ENCODE assay signal across 1 cellular context in the genomic region with DNA sequence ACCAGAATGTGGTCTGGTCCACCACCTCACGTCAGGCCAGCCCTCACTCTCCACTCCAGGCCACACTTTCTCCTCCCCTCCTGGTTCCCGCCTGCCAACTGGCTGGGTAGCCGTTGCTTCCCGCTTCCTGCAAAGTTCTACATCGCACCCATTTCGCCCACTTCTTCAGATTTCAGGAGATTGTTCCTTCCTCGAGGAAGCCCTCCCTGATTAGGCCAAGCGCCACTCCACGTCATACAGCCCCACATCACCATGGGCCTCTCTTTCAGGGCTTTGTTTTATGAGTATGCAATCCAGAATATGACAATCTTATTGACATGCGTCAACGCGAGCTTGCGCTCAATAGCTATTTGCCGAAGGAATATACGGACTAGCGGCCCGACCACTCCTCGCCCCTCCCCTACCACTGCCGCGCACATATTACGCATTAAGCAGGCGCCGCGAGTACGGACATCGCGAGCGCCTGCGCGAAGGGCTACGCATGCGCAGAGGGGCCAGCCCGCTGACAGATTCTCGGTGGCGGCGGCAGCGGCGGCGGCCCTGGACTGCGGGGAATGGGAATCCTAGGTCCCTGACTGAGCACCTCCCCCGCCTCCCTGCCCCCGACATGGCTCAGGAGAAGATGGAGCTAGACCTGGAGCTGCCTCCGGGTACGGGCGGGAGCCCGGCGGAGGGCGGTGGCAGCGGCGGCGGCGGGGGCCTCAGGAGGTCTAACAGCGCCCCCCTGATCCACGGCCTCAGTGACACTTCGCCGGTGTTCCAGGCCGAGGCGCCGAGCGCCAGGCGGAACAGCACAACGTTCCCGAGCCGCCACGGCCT.
TF ChIP-seq lines count a peak whose summit lies in the region.

No MANE protein-coding gene starts in this region.

TF ChIP-seq in HepG2, 621 proteins besides CTCF, POLR2A, EP300 and RAD21 (continued from another document and continues in another):
- peak; percentile 93 for TF ChIP-seq THAP11 (CRISPR knock-in tag; IDR thresholded peaks at IDR 0.05)
- TF ChIP-seq, protein P1, sequence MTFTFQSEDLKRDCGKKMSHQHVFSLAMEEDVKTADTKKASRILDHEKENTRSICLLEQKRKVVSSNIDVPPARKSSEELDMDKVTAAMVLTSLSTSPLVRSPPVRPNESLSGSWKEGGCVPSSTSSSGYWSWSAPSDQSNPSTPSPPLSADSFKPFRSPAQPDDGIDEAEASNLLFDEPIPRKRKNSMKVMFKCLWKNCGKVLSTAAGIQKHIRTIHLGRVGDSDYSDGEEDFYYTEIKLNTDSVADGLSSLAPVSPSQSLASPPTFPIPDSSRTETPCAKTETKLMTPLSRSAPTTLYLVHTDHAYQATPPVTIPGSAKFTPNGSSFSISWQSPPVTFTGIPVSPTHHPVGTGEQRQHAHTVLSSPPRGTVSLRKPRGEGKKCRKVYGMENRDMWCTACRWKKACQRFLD (CRISPR knock-in tag; IDR thresholded peaks at IDR 0.05; ENCODE audit: borderline replicate concordance) = 0 out of 2 replicates have a peak, but pooled peaks have one; percentile 24
- TF ChIP-seq, protein P2, sequence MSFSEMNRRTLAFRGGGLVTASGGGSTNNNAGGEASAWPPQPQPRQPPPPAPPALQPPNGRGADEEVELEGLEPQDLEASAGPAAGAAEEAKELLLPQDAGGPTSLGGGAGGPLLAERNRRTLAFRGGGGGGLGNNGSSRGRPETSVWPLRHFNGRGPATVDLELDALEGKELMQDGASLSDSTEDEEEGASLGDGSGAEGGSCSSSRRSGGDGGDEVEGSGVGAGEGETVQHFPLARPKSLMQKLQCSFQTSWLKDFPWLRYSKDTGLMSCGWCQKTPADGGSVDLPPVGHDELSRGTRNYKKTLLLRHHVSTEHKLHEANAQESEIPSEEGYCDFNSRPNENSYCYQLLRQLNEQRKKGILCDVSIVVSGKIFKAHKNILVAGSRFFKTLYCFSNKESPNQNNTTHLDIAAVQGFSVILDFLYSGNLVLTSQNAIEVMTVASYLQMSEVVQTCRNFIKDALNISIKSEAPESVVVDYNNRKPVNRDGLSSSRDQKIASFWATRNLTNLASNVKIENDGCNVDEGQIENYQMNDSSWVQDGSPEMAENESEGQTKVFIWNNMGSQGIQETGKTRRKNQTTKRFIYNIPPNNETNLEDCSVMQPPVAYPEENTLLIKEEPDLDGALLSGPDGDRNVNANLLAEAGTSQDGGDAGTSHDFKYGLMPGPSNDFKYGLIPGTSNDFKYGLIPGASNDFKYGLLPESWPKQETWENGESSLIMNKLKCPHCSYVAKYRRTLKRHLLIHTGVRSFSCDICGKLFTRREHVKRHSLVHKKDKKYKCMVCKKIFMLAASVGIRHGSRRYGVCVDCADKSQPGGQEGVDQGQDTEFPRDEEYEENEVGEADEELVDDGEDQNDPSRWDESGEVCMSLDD (CRISPR knock-in tag; IDR thresholded peaks at IDR 0.05; ENCODE audit: borderline replicate concordance) = no peak
- TF ChIP-seq, protein P3, sequence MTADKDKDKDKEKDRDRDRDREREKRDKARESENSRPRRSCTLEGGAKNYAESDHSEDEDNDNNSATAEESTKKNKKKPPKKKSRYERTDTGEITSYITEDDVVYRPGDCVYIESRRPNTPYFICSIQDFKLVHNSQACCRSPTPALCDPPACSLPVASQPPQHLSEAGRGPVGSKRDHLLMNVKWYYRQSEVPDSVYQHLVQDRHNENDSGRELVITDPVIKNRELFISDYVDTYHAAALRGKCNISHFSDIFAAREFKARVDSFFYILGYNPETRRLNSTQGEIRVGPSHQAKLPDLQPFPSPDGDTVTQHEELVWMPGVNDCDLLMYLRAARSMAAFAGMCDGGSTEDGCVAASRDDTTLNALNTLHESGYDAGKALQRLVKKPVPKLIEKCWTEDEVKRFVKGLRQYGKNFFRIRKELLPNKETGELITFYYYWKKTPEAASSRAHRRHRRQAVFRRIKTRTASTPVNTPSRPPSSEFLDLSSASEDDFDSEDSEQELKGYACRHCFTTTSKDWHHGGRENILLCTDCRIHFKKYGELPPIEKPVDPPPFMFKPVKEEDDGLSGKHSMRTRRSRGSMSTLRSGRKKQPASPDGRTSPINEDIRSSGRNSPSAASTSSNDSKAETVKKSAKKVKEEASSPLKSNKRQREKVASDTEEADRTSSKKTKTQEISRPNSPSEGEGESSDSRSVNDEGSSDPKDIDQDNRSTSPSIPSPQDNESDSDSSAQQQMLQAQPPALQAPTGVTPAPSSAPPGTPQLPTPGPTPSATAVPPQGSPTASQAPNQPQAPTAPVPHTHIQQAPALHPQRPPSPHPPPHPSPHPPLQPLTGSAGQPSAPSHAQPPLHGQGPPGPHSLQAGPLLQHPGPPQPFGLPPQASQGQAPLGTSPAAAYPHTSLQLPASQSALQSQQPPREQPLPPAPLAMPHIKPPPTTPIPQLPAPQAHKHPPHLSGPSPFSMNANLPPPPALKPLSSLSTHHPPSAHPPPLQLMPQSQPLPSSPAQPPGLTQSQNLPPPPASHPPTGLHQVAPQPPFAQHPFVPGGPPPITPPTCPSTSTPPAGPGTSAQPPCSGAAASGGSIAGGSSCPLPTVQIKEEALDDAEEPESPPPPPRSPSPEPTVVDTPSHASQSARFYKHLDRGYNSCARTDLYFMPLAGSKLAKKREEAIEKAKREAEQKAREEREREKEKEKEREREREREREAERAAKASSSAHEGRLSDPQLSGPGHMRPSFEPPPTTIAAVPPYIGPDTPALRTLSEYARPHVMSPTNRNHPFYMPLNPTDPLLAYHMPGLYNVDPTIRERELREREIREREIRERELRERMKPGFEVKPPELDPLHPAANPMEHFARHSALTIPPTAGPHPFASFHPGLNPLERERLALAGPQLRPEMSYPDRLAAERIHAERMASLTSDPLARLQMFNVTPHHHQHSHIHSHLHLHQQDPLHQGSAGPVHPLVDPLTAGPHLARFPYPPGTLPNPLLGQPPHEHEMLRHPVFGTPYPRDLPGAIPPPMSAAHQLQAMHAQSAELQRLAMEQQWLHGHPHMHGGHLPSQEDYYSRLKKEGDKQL (CRISPR knock-in tag; IDR thresholded peaks at IDR 0.05; ENCODE audit: low read depth) = no peak
- TF ChIP-seq, protein P4, sequence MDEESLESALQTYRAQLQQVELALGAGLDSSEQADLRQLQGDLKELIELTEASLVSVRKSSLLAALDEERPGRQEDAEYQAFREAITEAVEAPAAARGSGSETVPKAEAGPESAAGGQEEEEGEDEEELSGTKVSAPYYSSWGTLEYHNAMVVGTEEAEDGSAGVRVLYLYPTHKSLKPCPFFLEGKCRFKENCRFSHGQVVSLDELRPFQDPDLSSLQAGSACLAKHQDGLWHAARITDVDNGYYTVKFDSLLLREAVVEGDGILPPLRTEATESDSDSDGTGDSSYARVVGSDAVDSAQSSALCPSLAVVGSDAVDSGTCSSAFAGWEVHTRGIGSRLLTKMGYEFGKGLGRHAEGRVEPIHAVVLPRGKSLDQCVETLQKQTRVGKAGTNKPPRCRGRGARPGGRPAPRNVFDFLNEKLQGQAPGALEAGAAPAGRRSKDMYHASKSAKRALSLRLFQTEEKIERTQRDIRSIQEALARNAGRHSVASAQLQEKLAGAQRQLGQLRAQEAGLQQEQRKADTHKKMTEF (CRISPR knock-in tag; IDR thresholded peaks at IDR 0.05) = peak; percentile 79
- no peak for TF ChIP-seq NFIB (CRISPR knock-in tag; IDR thresholded peaks at IDR 0.05; ENCODE audit: borderline replicate concordance)
- TF ChIP-seq, protein P5, sequence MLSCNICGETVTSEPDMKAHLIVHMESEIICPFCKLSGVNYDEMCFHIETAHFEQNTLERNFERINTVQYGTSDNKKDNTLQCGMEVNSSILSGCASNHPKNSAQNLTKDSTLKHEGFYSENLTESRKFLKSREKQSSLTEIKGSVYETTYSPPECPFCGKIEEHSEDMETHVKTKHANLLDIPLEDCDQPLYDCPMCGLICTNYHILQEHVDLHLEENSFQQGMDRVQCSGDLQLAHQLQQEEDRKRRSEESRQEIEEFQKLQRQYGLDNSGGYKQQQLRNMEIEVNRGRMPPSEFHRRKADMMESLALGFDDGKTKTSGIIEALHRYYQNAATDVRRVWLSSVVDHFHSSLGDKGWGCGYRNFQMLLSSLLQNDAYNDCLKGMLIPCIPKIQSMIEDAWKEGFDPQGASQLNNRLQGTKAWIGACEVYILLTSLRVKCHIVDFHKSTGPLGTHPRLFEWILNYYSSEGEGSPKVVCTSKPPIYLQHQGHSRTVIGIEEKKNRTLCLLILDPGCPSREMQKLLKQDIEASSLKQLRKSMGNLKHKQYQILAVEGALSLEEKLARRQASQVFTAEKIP (CRISPR knock-in tag; IDR thresholded peaks at IDR 0.05; ENCODE audit: borderline replicate concordance) = no peak
- TF ChIP-seq FOSL1 (CRISPR knock-in tag; IDR thresholded peaks at IDR 0.05; ENCODE audit: borderline replicate concordance) = no peak
- TF ChIP-seq, protein P6, sequence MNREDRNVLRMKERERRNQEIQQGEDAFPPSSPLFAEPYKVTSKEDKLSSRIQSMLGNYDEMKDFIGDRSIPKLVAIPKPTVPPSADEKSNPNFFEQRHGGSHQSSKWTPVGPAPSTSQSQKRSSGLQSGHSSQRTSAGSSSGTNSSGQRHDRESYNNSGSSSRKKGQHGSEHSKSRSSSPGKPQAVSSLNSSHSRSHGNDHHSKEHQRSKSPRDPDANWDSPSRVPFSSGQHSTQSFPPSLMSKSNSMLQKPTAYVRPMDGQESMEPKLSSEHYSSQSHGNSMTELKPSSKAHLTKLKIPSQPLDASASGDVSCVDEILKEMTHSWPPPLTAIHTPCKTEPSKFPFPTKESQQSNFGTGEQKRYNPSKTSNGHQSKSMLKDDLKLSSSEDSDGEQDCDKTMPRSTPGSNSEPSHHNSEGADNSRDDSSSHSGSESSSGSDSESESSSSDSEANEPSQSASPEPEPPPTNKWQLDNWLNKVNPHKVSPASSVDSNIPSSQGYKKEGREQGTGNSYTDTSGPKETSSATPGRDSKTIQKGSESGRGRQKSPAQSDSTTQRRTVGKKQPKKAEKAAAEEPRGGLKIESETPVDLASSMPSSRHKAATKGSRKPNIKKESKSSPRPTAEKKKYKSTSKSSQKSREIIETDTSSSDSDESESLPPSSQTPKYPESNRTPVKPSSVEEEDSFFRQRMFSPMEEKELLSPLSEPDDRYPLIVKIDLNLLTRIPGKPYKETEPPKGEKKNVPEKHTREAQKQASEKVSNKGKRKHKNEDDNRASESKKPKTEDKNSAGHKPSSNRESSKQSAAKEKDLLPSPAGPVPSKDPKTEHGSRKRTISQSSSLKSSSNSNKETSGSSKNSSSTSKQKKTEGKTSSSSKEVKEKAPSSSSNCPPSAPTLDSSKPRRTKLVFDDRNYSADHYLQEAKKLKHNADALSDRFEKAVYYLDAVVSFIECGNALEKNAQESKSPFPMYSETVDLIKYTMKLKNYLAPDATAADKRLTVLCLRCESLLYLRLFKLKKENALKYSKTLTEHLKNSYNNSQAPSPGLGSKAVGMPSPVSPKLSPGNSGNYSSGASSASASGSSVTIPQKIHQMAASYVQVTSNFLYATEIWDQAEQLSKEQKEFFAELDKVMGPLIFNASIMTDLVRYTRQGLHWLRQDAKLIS (CRISPR knock-in tag; IDR thresholded peaks at IDR 0.05) = peak; percentile 38
- TF ChIP-seq, protein P7, sequence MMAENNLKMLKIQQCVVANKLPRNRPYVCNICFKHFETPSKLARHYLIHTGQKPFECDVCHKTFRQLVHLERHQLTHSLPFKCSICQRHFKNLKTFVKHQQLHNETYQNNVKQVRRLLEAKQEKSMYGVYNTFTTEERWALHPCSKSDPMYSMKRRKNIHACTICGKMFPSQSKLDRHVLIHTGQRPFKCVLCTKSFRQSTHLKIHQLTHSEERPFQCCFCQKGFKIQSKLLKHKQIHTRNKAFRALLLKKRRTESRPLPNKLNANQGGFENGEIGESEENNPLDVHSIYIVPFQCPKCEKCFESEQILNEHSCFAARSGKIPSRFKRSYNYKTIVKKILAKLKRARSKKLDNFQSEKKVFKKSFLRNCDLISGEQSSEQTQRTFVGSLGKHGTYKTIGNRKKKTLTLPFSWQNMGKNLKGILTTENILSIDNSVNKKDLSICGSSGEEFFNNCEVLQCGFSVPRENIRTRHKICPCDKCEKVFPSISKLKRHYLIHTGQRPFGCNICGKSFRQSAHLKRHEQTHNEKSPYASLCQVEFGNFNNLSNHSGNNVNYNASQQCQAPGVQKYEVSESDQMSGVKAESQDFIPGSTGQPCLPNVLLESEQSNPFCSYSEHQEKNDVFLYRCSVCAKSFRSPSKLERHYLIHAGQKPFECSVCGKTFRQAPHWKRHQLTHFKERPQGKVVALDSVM (CRISPR knock-in tag; IDR thresholded peaks at IDR 0.05) = peak; percentile 74
- peak; percentile 2; the same call in 1 of the 2 replicates for TF ChIP-seq PITX1 (CRISPR knock-in tag; IDR thresholded peaks at IDR 0.05)
- TF ChIP-seq, protein P8, sequence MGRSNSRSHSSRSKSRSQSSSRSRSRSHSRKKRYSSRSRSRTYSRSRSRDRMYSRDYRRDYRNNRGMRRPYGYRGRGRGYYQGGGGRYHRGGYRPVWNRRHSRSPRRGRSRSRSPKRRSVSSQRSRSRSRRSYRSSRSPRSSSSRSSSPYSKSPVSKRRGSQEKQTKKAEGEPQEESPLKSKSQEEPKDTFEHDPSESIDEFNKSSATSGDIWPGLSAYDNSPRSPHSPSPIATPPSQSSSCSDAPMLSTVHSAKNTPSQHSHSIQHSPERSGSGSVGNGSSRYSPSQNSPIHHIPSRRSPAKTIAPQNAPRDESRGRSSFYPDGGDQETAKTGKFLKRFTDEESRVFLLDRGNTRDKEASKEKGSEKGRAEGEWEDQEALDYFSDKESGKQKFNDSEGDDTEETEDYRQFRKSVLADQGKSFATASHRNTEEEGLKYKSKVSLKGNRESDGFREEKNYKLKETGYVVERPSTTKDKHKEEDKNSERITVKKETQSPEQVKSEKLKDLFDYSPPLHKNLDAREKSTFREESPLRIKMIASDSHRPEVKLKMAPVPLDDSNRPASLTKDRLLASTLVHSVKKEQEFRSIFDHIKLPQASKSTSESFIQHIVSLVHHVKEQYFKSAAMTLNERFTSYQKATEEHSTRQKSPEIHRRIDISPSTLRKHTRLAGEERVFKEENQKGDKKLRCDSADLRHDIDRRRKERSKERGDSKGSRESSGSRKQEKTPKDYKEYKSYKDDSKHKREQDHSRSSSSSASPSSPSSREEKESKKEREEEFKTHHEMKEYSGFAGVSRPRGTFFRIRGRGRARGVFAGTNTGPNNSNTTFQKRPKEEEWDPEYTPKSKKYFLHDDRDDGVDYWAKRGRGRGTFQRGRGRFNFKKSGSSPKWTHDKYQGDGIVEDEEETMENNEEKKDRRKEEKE (IDR thresholded peaks at IDR 0.05) = no peak
- peak; percentile 77; the same call in 1 of the 2 replicates for TF ChIP-seq ZSCAN20 (CRISPR knock-in tag; IDR thresholded peaks at IDR 0.05; ENCODE audit: borderline replicate concordance)
- TF ChIP-seq, protein P9, sequence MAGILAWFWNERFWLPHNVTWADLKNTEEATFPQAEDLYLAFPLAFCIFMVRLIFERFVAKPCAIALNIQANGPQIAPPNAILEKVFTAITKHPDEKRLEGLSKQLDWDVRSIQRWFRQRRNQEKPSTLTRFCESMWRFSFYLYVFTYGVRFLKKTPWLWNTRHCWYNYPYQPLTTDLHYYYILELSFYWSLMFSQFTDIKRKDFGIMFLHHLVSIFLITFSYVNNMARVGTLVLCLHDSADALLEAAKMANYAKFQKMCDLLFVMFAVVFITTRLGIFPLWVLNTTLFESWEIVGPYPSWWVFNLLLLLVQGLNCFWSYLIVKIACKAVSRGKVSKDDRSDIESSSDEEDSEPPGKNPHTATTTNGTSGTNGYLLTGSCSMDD (CRISPR knock-in tag; IDR thresholded peaks at IDR 0.05) = no peak
- TF ChIP-seq ZNF510 (CRISPR knock-in tag; IDR thresholded peaks at IDR 0.05; ENCODE audit: low read depth) = 0 out of 2 replicates have a peak, but pooled peaks have one; percentile 40
- peak; percentile 92 for TF ChIP-seq ZFX (CRISPR knock-in tag; IDR thresholded peaks at IDR 0.05; ENCODE audit: low read depth)
- TF ChIP-seq CHD2 (IDR thresholded peaks at IDR 0.05; ENCODE audit: low read depth, low read length) = peak; percentile 92
- TF ChIP-seq ZC3H13 (CRISPR knock-in tag; IDR thresholded peaks at IDR 0.05) = no peak
